ENCODE assay signal across 8 cellular contexts in the genomic region with DNA sequence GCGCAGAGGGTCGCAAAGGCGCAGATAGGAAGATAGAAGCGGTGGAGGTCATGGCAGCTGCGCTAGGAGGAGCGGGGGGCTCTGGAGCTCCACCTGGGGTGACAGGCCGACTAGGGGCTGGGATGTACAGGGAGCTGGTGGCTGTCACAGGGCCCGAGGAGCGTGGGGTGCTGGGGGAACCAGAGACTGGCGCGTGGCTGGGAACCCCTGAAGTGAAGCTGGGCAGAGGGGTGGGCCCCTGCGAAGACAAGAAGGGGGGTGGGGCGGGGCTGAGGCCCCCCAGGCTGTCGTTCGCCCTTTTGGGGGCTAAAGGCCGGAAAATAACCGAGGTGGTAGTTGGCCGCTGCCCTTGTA. TPM values are rescaled to one million over a fixed set of nuclear protein-coding genes. Genes with fewer than 3 reads are reported as not detected.
DNase-seq lines count a peak whose midpoint lies in the region; ATAC-seq and TF ChIP-seq lines count a peak whose summit lies in the region.

No MANE protein-coding gene starts in this region.

- H3K36me3 Mint-ChIP-seq in activated CD8-positive, alpha-beta memory T cell treated with anti-CD3 and anti-CD28 coated beads, Interleukin-2, amount 10 ng/mL, durations not matched to agents 7 days and 5 days: no peaks in the 10 kb centered on the region
- no peaks in the 10 kb centered on the region for H3K36me3 Mint-ChIP-seq in central memory CD8-positive, alpha-beta T cell (ENCODE audit: insufficient read depth)

- H3K4me1 Mint-ChIP-seq in activated CD8-positive, alpha-beta memory T cell treated with anti-CD3 and anti-CD28 coated beads, Interleukin-2, amount 10 ng/mL, durations not matched to agents 7 days and 5 days: peaks cover 25% of the 10 kb centered on the region
- H3K4me1 Mint-ChIP-seq in central memory CD8-positive, alpha-beta T cell: no peaks in the 10 kb centered on the region

- peak overlapping the region; percentile 31 to 76 for H3K18ac ChIP-seq in mesenchymal stem cell (ENCODE audit: low read depth in 1 of 2, low read length in 2 of 2)

- no peak for TF ChIP-seq POLR2A in erythroblast (IDR thresholded peaks at IDR 0.05; ENCODE audit: low read length)

- DNase-seq in activated CD8-positive, alpha-beta memory T cell treated with anti-CD3 and anti-CD28 coated beads, Interleukin-2, amount 10 ng/mL, durations not matched to agents 7 days and 5 days: no peak
- no peak for DNase-seq in activated CD8-positive, alpha-beta memory T cell treated with anti-CD3 and anti-CD28 coated beads for 24 hours
- no peak for DNase-seq in central memory CD8-positive, alpha-beta T cell (ENCODE audit: low spot score in 2 of 2)
- DNase-seq in mesenchymal stem cell (no peak), iPS-NIHi7 (ENCODE audit: extremely low spot score) (no peak), erythroblast (lab: John Stamatoyannopoulos, UW) (no peak)
- no peak for DNase-seq in stimulated activated CD4-positive, alpha-beta T cell treated with anti-CD3 and anti-CD28 coated beads, Interleukin-1b, Interleukin-23, amount 100 ng/mL, for 48 hours

- peak overlapping the region; percentile 89 for H3K9ac ChIP-seq in mesenchymal stem cell (ENCODE audit: low read length)

- no peaks in the 10 kb centered on the region for H3K9me3 Mint-ChIP-seq in activated CD8-positive, alpha-beta memory T cell treated with anti-CD3 and anti-CD28 coated beads, Interleukin-2, amount 10 ng/mL, durations not matched to agents 7 days and 5 days (ENCODE audit: low read depth)
- H3K9me3 Mint-ChIP-seq in central memory CD8-positive, alpha-beta T cell: no peaks in the 10 kb centered on the region

- peak overlapping the region; percentile 30 for H2AFZ ChIP-seq in mesenchymal stem cell (ENCODE audit: low read depth, low read length)

- peak overlapping the region; percentile 9 for H3K4me3 Mint-ChIP-seq in activated CD8-positive, alpha-beta memory T cell treated with anti-CD3 and anti-CD28 coated beads, Interleukin-2, amount 10 ng/mL, durations not matched to agents 7 days and 5 days
- H3K4me3 Mint-ChIP-seq in central memory CD8-positive, alpha-beta T cell: peak overlapping the region; percentile 51

- H3K27me3 ChIP-seq in mesenchymal stem cell (ENCODE audit: control insufficient read depth in 1 of 2, insufficient read depth in 1 of 2, low read length in 2 of 2) (no peaks in the 10 kb centered on the region), thymus (ENCODE audit: control insufficient read depth, insufficient read depth) (no peaks in the 10 kb centered on the region)

- H3K23ac ChIP-seq in mesenchymal stem cell (ENCODE audit: low read length in 2 of 2): no peak overlapping the region

- H3K36me3 ChIP-seq in mesenchymal stem cell (ENCODE audit: control insufficient read depth in 1 of 2, insufficient read depth in 2 of 2, low read depth in 1 of 2, low read length in 2 of 2): no peaks in the 10 kb centered on the region
- no peaks in the 10 kb centered on the region for H3K36me3 ChIP-seq in thymus (ENCODE audit: control insufficient read depth, insufficient read depth)

- ATAC-seq in activated CD8-positive, alpha-beta memory T cell treated with anti-CD3 and anti-CD28 coated beads, Interleukin-2, amount 10 ng/mL, durations not matched to agents 7 days and 5 days: no peak
- ATAC-seq in central memory CD8-positive, alpha-beta T cell (replicated peaks; ENCODE audit: extremely low read depth, poor library complexity, severe bottlenecking): no peak

- no peak overlapping the region for H2BK15ac ChIP-seq in mesenchymal stem cell (ENCODE audit: low read depth, poor library complexity, severe bottlenecking)

- H3K27me3 Mint-ChIP-seq in activated CD8-positive, alpha-beta memory T cell treated with anti-CD3 and anti-CD28 coated beads, Interleukin-2, amount 10 ng/mL, durations not matched to agents 7 days and 5 days: no peaks in the 10 kb centered on the region
- H3K27me3 Mint-ChIP-seq in central memory CD8-positive, alpha-beta T cell: no peaks in the 10 kb centered on the region

- H3K4me1 ChIP-seq in mesenchymal stem cell (ENCODE audit: control insufficient read depth, insufficient read depth, low read depth, low read length) (peaks cover 11% of the 10 kb centered on the region), thymus (ENCODE audit: control insufficient read depth, insufficient read depth, low read length) (peaks cover 14% of the 10 kb centered on the region)

- H3K4me3 ChIP-seq in mesenchymal stem cell (ENCODE audit: insufficient read depth in 1 of 2, low read depth in 1 of 2, low read length in 2 of 2) (peak overlapping the region; percentile 57 to 73), thymus (ENCODE audit: low read length) (peak overlapping the region; percentile 64)

- no peak overlapping the region for H3K27ac Mint-ChIP-seq in activated CD8-positive, alpha-beta memory T cell treated with anti-CD3 and anti-CD28 coated beads, Interleukin-2, amount 10 ng/mL, durations not matched to agents 7 days and 5 days
- H3K27ac Mint-ChIP-seq in central memory CD8-positive, alpha-beta T cell (ENCODE audit: low read depth): no peak overlapping the region

- H2BK120ac ChIP-seq in mesenchymal stem cell (ENCODE audit: low read depth, low read length): peak overlapping the region; percentile 22

- peak overlapping the region; percentile 98 for H4K8ac ChIP-seq in mesenchymal stem cell (ENCODE audit: low read length)

- no peak overlapping the region for H2BK5ac ChIP-seq in mesenchymal stem cell (ENCODE audit: low read depth, low read length, poor library complexity, severe bottlenecking)

- CTCF ChIA-PET in activated CD8-positive, alpha-beta memory T cell treated with anti-CD3 and anti-CD28 coated beads, Interleukin-2, amount 10 ng/mL, durations not matched to agents 7 days and 5 days (lab: Charles Lee): interaction anchor here (0.8 to 9.4 kb wide), 3 partner anchors 57 to 384 kb away, joined by 3 to 151 read pairs (median 4); no protein-coding TSS in a partner anchor

- H4K91ac ChIP-seq in mesenchymal stem cell (ENCODE audit: low read length): peak overlapping the region; percentile 41

- H2BK12ac ChIP-seq in mesenchymal stem cell (ENCODE audit: low read length in 2 of 2): peak overlapping the region in 1 of 2 experiments; percentile 2

- H3K9me3 ChIP-seq in mesenchymal stem cell (ENCODE audit: control insufficient read depth, low read length) (no peaks in the 10 kb centered on the region), thymus (ENCODE audit: control insufficient read depth) (no peaks in the 10 kb centered on the region)

- no peak overlapping the region for H2AK5ac ChIP-seq in mesenchymal stem cell (ENCODE audit: low read length, severe bottlenecking)

- peak overlapping the region; percentile 60 for H3K4me2 ChIP-seq in mesenchymal stem cell (ENCODE audit: low read length, poor library complexity, severe bottlenecking)

- peak overlapping the region; percentile 52 to 73 for H3K4ac ChIP-seq in mesenchymal stem cell (ENCODE audit: low read depth in 1 of 2, low read length in 2 of 2)

- 47% methylated on average over 18 of the region's 18 CpGs for WGBS in mesenchymal stem cell
- 17% methylated on average over 18 of the region's 18 CpGs for WGBS in thymus

- H3K14ac ChIP-seq in mesenchymal stem cell (ENCODE audit: low read length in 2 of 2): no peak overlapping the region

- H3K27ac ChIP-seq in mesenchymal stem cell (ENCODE audit: low read length, poor library complexity, severe bottlenecking) (no peak overlapping the region), thymus (ENCODE audit: low read depth) (no peak overlapping the region)

- H3K79me1 ChIP-seq in mesenchymal stem cell (replicated peaks; ENCODE audit: low read length, poor library complexity, severe bottlenecking): no peaks in the 10 kb centered on the region

RNA-seq across cellular contexts. Expression of gene MYOZ1, which starts 6.6 kb away (rescaled TPM):
- total RNA-seq in activated CD8-positive, alpha-beta memory T cell treated with anti-CD3 and anti-CD28 coated beads, Interleukin-2, amount 10 ng/mL, durations not matched to agents 7 days and 5 days: not detected
- 0.07 TPM for polyA plus RNA-seq in mesenchymal stem cell (2013, experiment 1 of 2)
- polyA plus RNA-seq in mesenchymal stem cell (2013, experiment 2 of 2): 0.07 TPM
- 0.91 TPM for polyA plus RNA-seq in thymus

RNA-seq across cellular contexts. Expression of gene SYNPO2L, which starts 8.0 kb away (rescaled TPM):
- under 1 TPM in 1 of 2 experiments, not detected in 1; 0.06 TPM for total RNA-seq in activated CD8-positive, alpha-beta memory T cell treated with anti-CD3 and anti-CD28 coated beads, Interleukin-2, amount 10 ng/mL, durations not matched to agents 7 days and 5 days
- 0.54 TPM for polyA plus RNA-seq in mesenchymal stem cell (2013, experiment 1 of 2)
- 0.42 TPM for polyA plus RNA-seq in mesenchymal stem cell (2013, experiment 2 of 2)
- polyA plus RNA-seq in thymus: 0.21 TPM

RNA-seq across cellular contexts. Expression of gene AGAP5, which starts 50.1 kb away (rescaled TPM):
- 10 to 100 TPM in 1 of 2 experiments, 1 to 10 TPM in 1; 9.8 to 12.3 TPM for total RNA-seq in activated CD8-positive, alpha-beta memory T cell treated with anti-CD3 and anti-CD28 coated beads, Interleukin-2, amount 10 ng/mL, durations not matched to agents 7 days and 5 days
- 0.98 TPM for polyA plus RNA-seq in mesenchymal stem cell (2013, experiment 1 of 2)
- 1.2 TPM for polyA plus RNA-seq in mesenchymal stem cell (2013, experiment 2 of 2)
- polyA plus RNA-seq in thymus: 9.0 TPM

RNA-seq across cellular contexts. Expression of gene USP54, which starts 56.7 kb away (rescaled TPM):
- total RNA-seq in activated CD8-positive, alpha-beta memory T cell treated with anti-CD3 and anti-CD28 coated beads, Interleukin-2, amount 10 ng/mL, durations not matched to agents 7 days and 5 days: 1 to 10 TPM; 3.5 to 6.7 TPM
- 6.2 TPM for polyA plus RNA-seq in mesenchymal stem cell (2013, experiment 1 of 2)
- 5.8 TPM for polyA plus RNA-seq in mesenchymal stem cell (2013, experiment 2 of 2)
- polyA plus RNA-seq in thymus: 10.4 TPM
